ENCODE assay signal across 9 cellular contexts in the genomic region with DNA sequence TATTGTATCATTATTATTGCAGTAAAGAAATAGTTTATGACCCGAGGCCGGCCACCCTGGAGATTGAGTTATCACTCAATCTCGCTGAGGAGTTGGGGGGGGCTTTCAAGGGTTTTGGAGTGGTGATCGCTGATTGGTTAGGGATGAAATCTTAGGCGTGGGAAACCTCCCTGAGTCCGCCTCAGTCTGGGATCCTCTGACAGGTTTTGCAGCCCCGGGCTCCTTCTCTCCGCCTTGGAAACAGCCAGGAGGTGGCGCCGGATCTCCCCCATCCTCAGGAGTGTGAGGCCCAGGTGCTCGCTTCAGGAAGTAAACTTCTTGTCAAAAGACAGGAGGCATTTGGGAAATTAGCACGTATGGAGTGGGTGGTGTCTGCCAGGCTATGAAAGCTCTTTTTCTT. TPM values are rescaled to one million over a fixed set of nuclear protein-coding genes. Genes with fewer than 3 reads are reported as not detected.
DNase-seq lines count a peak whose midpoint lies in the region; ATAC-seq, FAIRE-seq and TF ChIP-seq lines count a peak whose summit lies in the region.
"Had no signal": no experiment of that assay in that cellular context is flagged by ENCODE, and none has a peak within 500 bp of the region (broad histone marks: within the 10 kb centered on the region; RNA-seq: fewer than 3 reads in every experiment).

No MANE protein-coding gene starts in this region.

- intact Hi-C loops in kidney (cut with DNase I) (no loop called here), uterus (cut with DNase I; ENCODE audit: low total_unique reads) (no loop called here)

- peaks cover 4% of the 10 kb centered on the region for H3K4me1 Mint-ChIP-seq in activated CD4-positive, alpha-beta T cell treated with anti-CD3 and anti-CD28 coated beads, Interleukin-2, amount 10 ng/mL, durations not matched to agents 7 days and 5 days
- no peaks in the 10 kb centered on the region for H3K4me1 Mint-ChIP-seq in activated T-helper 17 cell treated with anti-CD3 and anti-CD28 coated beads, Interleukin-2, amount 50 U/mL, for 72 hours

- CTCF ChIA-PET in GM10248 (lab: Yijun Ruan, JAX) = no interaction called here
- CTCF ChIA-PET in activated CD4-positive, alpha-beta T cell treated with anti-CD3 and anti-CD28 coated beads, Interleukin-2, amount 10 ng/mL, durations not matched to agents 7 days and 5 days (lab: Charles Lee) = no interaction called here

- H3K4me3 ChIP-seq in kidney (ENCODE audit: low read length in 2 of 2) (no peak overlapping the region), uterus (no peak overlapping the region)

- TF ChIP-seq CTCF in GM10248 (IDR thresholded peaks at IDR 0.05; ENCODE audit: control extremely low read depth, extremely low read depth, low read depth, missing control alignments) = peak; percentile 38
- TF ChIP-seq CTCF in kidney (IDR thresholded peaks at IDR 0.05; ENCODE audit: borderline replicate concordance, extremely low read depth, insufficient read depth) = peak; percentile 33
- no peak for TF ChIP-seq CTCF in uterus (IDR thresholded peaks at IDR 0.05)

- no peak for FAIRE-seq in kidney (lab: Jason Lieb, UNC)
- FAIRE-seq: TTC549 had no signal

- POLR2A ChIA-PET in GM10248 (lab: Yijun Ruan, JAX) = no interaction called here
- POLR2A ChIA-PET in activated CD4-positive, alpha-beta T cell treated with anti-CD3 and anti-CD28 coated beads, Interleukin-2, amount 10 ng/mL, durations not matched to agents 7 days and 5 days (lab: Charles Lee) = no interaction called here

- no peak for DNase-seq in GM10248 (ENCODE audit: extremely low spot score)
- DNase-seq in NCI-H1092 treated with DMSO at 0.1 percent for 48 hours (lab: John Stamatoyannopoulos, UW) = peak; percentile 35
- peak; percentile 12 for DNase-seq in activated CD4-positive, alpha-beta T cell treated with anti-CD3 and anti-CD28 coated beads, Interleukin-2, amount 10 ng/mL, durations not matched to agents 7 days and 5 days
- no peak for DNase-seq in kidney
- DNase-seq in activated CD8-positive, alpha-beta memory T cell treated with anti-CD3 and anti-CD28 coated beads, Interleukin-2, amount 50 U/mL, for 4 hours = no peak
- no peak for DNase-seq in uterus

- H3K9me3 ChIP-seq in kidney (ENCODE audit: control insufficient read depth in 1 of 2, low read length in 2 of 2) (no peaks in the 10 kb centered on the region), uterus (no peaks in the 10 kb centered on the region)

- H3K4me1 ChIP-seq in kidney (ENCODE audit: control insufficient read depth in 1 of 2, insufficient read depth in 1 of 2, low read depth in 1 of 2, low read length in 2 of 2) (no peaks in the 10 kb centered on the region), uterus (no peaks in the 10 kb centered on the region)

- no peaks in the 10 kb centered on the region for H3K27me3 Mint-ChIP-seq in activated CD4-positive, alpha-beta T cell treated with anti-CD3 and anti-CD28 coated beads, Interleukin-2, amount 10 ng/mL, durations not matched to agents 7 days and 5 days
- peaks cover 9% of the 10 kb centered on the region for H3K27me3 Mint-ChIP-seq in activated T-helper 17 cell treated with anti-CD3 and anti-CD28 coated beads, Interleukin-2, amount 50 U/mL, for 72 hours

- no peak overlapping the region for H3K27ac Mint-ChIP-seq in activated CD4-positive, alpha-beta T cell treated with anti-CD3 and anti-CD28 coated beads, Interleukin-2, amount 10 ng/mL, durations not matched to agents 7 days and 5 days
- no peak overlapping the region for H3K27ac Mint-ChIP-seq in activated T-helper 17 cell treated with anti-CD3 and anti-CD28 coated beads, Interleukin-2, amount 50 U/mL, for 72 hours

- ATAC-seq in GM18868 (IDR thresholded peaks at IDR 0.05; ENCODE audit: unreplicated experiment) = no peak
- no peak for ATAC-seq in activated T-helper 17 cell treated with anti-CD3 and anti-CD28 coated beads, Interleukin-2, amount 50 U/mL, for 72 hours (replicated peaks)

- no peak overlapping the region for H3K4me3 Mint-ChIP-seq in activated CD4-positive, alpha-beta T cell treated with anti-CD3 and anti-CD28 coated beads, Interleukin-2, amount 10 ng/mL, durations not matched to agents 7 days and 5 days
- no peak overlapping the region for H3K4me3 Mint-ChIP-seq in activated T-helper 17 cell treated with anti-CD3 and anti-CD28 coated beads, Interleukin-2, amount 50 U/mL, for 72 hours

- no peaks in the 10 kb centered on the region for H3K9me3 Mint-ChIP-seq in activated CD4-positive, alpha-beta T cell treated with anti-CD3 and anti-CD28 coated beads, Interleukin-2, amount 10 ng/mL, durations not matched to agents 7 days and 5 days
- no peaks in the 10 kb centered on the region for H3K9me3 Mint-ChIP-seq in activated T-helper 17 cell treated with anti-CD3 and anti-CD28 coated beads, Interleukin-2, amount 50 U/mL, for 72 hours

- no peak for TF ChIP-seq POLR2A in uterus (IDR thresholded peaks at IDR 0.05)

- no peak overlapping the region for H3K27ac ChIP-seq in kidney (ENCODE audit: low read depth in 2 of 2, low read length in 2 of 2)
- no peak overlapping the region for H3K27ac ChIP-seq in uterus

- H3K36me3 ChIP-seq in kidney (ENCODE audit: control insufficient read depth in 1 of 2, insufficient read depth in 2 of 2, low read length in 2 of 2) (no peaks in the 10 kb centered on the region), uterus (no peaks in the 10 kb centered on the region)

- H3K9ac ChIP-seq in kidney (ENCODE audit: low read length in 2 of 2) = no peak overlapping the region

- H3K36me3 Mint-ChIP-seq in activated CD4-positive, alpha-beta T cell treated with anti-CD3 and anti-CD28 coated beads, Interleukin-2, amount 10 ng/mL, durations not matched to agents 7 days and 5 days (ENCODE audit: low read depth) = no peaks in the 10 kb centered on the region
- H3K36me3 Mint-ChIP-seq in activated T-helper 17 cell treated with anti-CD3 and anti-CD28 coated beads, Interleukin-2, amount 50 U/mL, for 72 hours (ENCODE audit: low read depth) = no peaks in the 10 kb centered on the region

- H3K27me3 ChIP-seq in uterus = no peaks in the 10 kb centered on the region

RNA-seq across cellular contexts. Expression of a gene that starts 41.1 kb away (rescaled TPM):
- 100 to 1,000 TPM; 159 to 167 TPM for total RNA-seq in activated CD4-positive, alpha-beta T cell treated with anti-CD3 and anti-CD28 coated beads, Interleukin-2, amount 10 ng/mL, durations not matched to agents 7 days and 5 days
- total RNA-seq in kidney (177 TPM), uterus (100 to 1,000 TPM in 2 of 4 donors, 10 to 100 TPM in 2; 55.9 to 197 (median 116) TPM)
- 119 TPM for polyA plus RNA-seq in kidney (ENCODE audit: insufficient read depth, low read depth, low replicate concordance)
- total RNA-seq in activated T-helper 17 cell treated with anti-CD3 and anti-CD28 coated beads, Interleukin-2, amount 50 U/mL, for 72 hours = 100 to 1,000 TPM; 134 to 189 TPM

Comparison
In these comparisons a context has a peak if more than half of its experiments do, and no peak if none do; other contexts are left out.
1. DNase-seq: peak in NCI-H1092 treated with DMSO at 0.1 percent for 48 hours (single experiment) and activated CD4-positive, alpha-beta T cell treated with anti-CD3 and anti-CD28 coated beads, Interleukin-2, amount 10 ng/mL, durations not matched to agents 7 days and 5 days (single experiment); none in GM10248 (single experiment), kidney (single experiment), activated CD8-positive, alpha-beta memory T cell treated with anti-CD3 and anti-CD28 coated beads, Interleukin-2, amount 50 U/mL, for 4 hours (single experiment) and uterus (0 of 2).
2. CTCF ChIP-seq: peak in GM10248 (single experiment) and kidney (single experiment); none in uterus (0 of 4).